30 cellular contexts compared by ENCODE assay signal in genomic region chr1:31218705-31219104, GRCh38. TPM values are rescaled to one million over a fixed set of nuclear protein-coding genes. Genes with fewer than 3 reads are reported as not detected.
DNase-seq lines count a peak whose midpoint lies in the region; FAIRE-seq and TF ChIP-seq lines count a peak whose summit lies in the region.
"Had no signal": no experiment of that assay in that cellular context is flagged by ENCODE, and none has a peak within 500 bp of the region (broad histone marks: within the 10 kb centered on the region; RNA-seq: fewer than 3 reads in every experiment).

No MANE protein-coding gene starts in this region.

- WGBS in H1 (ENCODE audit: extremely low coverage in 1 of 2, insufficient coverage in 1 of 2, insufficient read length in 1 of 2, insufficient replicate concordance in 2 of 2, low coverage in 1 of 2, low lambda C conversion rate in 2 of 2, missing lambda C conversion rate in 1 of 2), 2 experiments: 92% methylated on average over 8 of the region's 8 CpGs; no CpG with 5 or more reads in 1 of the 2 experiments

- H4K5ac ChIP-seq in H1 (ENCODE audit: insufficient read length, low read depth, low read length): no peak overlapping the region

- H3K14ac ChIP-seq in H1 (ENCODE audit: insufficient read length): no peak overlapping the region

- H3K56ac ChIP-seq in H1 (replicated peaks; ENCODE audit: insufficient read length, low read depth, low read length): no peak overlapping the region

- H2BK20ac ChIP-seq in H1 (ENCODE audit: low read length): no peak overlapping the region

- no peak overlapping the region for H2BK5ac ChIP-seq in H1 (ENCODE audit: low read depth, low read length)

- H4K91ac ChIP-seq in H1 (replicated peaks; ENCODE audit: insufficient read length, low read length): no peak overlapping the region

- H3K4ac ChIP-seq in H1 (replicated peaks; ENCODE audit: insufficient read length, low read depth, low read length): no peak overlapping the region

- H2AK5ac ChIP-seq in H1 (ENCODE audit: low read depth, low read length): no peak overlapping the region

- H3K9me3 ChIP-seq in H1 (ENCODE audit: insufficient read depth in 2 of 2, low read depth in 1 of 2, low read length in 1 of 2) (no peaks in the 10 kb centered on the region), neural cell (ENCODE audit: low read length) (no peaks in the 10 kb centered on the region), MM.1S (replicated peaks; ENCODE audit: insufficient read depth, low read length) (no peaks in the 10 kb centered on the region), uterus (no peaks in the 10 kb centered on the region)
- H3K9me3 ChIP-seq: esophagus squamous epithelium, gastroesophageal sphincter, psoas muscle, transverse colon had no signal

- TF ChIP-seq CTCF in H1 (IDR thresholded peaks at IDR 0.05; ENCODE audit: control extremely low read depth in 1 of 3, insufficient read depth in 1 of 3, low read depth in 1 of 3, low read length in 3 of 3): no peak
- no peak for TF ChIP-seq CTCF in neural cell (IDR thresholded peaks at IDR 0.05; ENCODE audit: poor library complexity, severe bottlenecking)
- TF ChIP-seq CTCF in MM.1S (IDR thresholded peaks at IDR 0.05; ENCODE audit: low read length): no peak
- TF ChIP-seq CTCF in uterus (IDR thresholded peaks at IDR 0.05): no peak

- TF ChIP-seq RAD21 in H1 (IDR thresholded peaks at IDR 0.05 in 1 of 2, conservative IDR thresholded peaks at IDR 0.05 in 1 of 2; ENCODE audit: low read depth in 2 of 2, low read length in 2 of 2): no peak
- TF ChIP-seq RAD21 in neural cell (conservative IDR thresholded peaks at IDR 0.05): no peak

- H4K20me1 ChIP-seq in H1 (replicated peaks in 1 of 2; ENCODE audit: control insufficient read depth in 1 of 2, insufficient read depth in 2 of 2, low read length in 2 of 2) (peaks cover 3 to 10% of the 10 kb centered on the region in 2 experiments), neural cell (ENCODE audit: insufficient read depth) (no peaks in the 10 kb centered on the region), MM.1S (ENCODE audit: insufficient read depth, low read length) (no peaks in the 10 kb centered on the region)

- CTCF ChIA-PET in H1 (lab: Charles Lee; ENCODE audit: partially characterized antibody): interaction anchor here (1.1 to 4.0 kb wide), 8 partner anchors 9 to 37 kb away, joined by 3 to 14 read pairs (median 4); no protein-coding TSS in a partner anchor

- TF ChIP-seq POLR2A in H1 (IDR thresholded peaks at IDR 0.05; ENCODE audit: control extremely low read depth in 1 of 2, low read depth in 2 of 2, low read length in 2 of 2): no peak
- no peak for TF ChIP-seq POLR2A in uterus (IDR thresholded peaks at IDR 0.05)

- no peaks in the 10 kb centered on the region for H3K36me3 ChIP-seq in H1 (ENCODE audit: control insufficient read depth in 2 of 4, insufficient read depth in 4 of 4, low read length in 3 of 4)
- H3K36me3 ChIP-seq in neural cell (ENCODE audit: insufficient read depth, low read length): no peaks in the 10 kb centered on the region
- H3K36me3 ChIP-seq in MM.1S (replicated peaks; ENCODE audit: insufficient read depth, low read length): no peaks in the 10 kb centered on the region
- H3K36me3 ChIP-seq in uterus: no peaks in the 10 kb centered on the region
- H3K36me3 ChIP-seq: esophagus squamous epithelium, gastroesophageal sphincter, transverse colon had no signal

- H3K79me2 ChIP-seq in H1 (ENCODE audit: control insufficient read depth in 1 of 2, insufficient read depth in 2 of 2, low read length in 2 of 2): peaks cover 0 to 3% of the 10 kb centered on the region in 2 experiments; a peak in 1 of 4 replicates
- H3K79me2 ChIP-seq in neural cell (replicated peaks; ENCODE audit: insufficient read depth, low read length): peaks cover 3% of the 10 kb centered on the region
- no peaks in the 10 kb centered on the region for H3K79me2 ChIP-seq in MM.1S (ENCODE audit: low read length)

- H3K4me2 ChIP-seq in H1 (ENCODE audit: insufficient read depth in 1 of 2, low read depth in 2 of 2, low read length in 2 of 2): no peak overlapping the region
- H3K4me2 ChIP-seq in neural cell (ENCODE audit: low read length): no peak overlapping the region
- no peak overlapping the region for H3K4me2 ChIP-seq in MM.1S (ENCODE audit: low read depth, low read length)
- H3K4me2 ChIP-seq: smooth muscle cell had no signal

- peak; percentile 25 to 29 for DNase-seq in SHP77 (lab: John Stamatoyannopoulos, UW)
- no peak for DNase-seq in SHP77 treated with DMSO at 0.1 percent for 48 hours (lab: John Stamatoyannopoulos, UW)
- DNase-seq in H1 (ENCODE audit: low read depth in 1 of 2, low spot score in 2 of 2): no peak
- DNase-seq in superior temporal gyrus (ENCODE audit: extremely low spot score): peak; percentile 84
- no peak for DNase-seq in MM.1S
- DNase-seq in HuH-7 (ENCODE audit: low spot score): no peak
- no peak for DNase-seq in uterus
- DNase-seq: 8988T; activated CD8-positive, alpha-beta memory T cell treated with anti-CD3 and anti-CD28 coated beads, Interleukin-2, amount 50 U/mL, for 4 hours; DMS79 treated with DMSO at 0.1 percent for 48 hours; effector memory CD8-positive, alpha-beta T cell; esophagus squamous epithelium; HFFc6; kidney glomerular epithelial cell; NCI-H1417 treated with DMSO at 0.1 percent for 48 hours; NCI-H524 treated with DMSO at 0.1 percent for 48 hours; psoas muscle; stimulated activated CD4-positive, alpha-beta T cell treated with anti-CD3 and anti-CD28 coated beads, Interleukin-4, amount 100 ng/mL, for 1 hour; transverse colon had no signal

- FAIRE-seq in H1 (lab: Jason Lieb, UNC): no peak
- FAIRE-seq: GM12891, GM19239 had no signal

- no peak overlapping the region for H2AFZ ChIP-seq in H1 (ENCODE audit: low read length)
- H2AFZ ChIP-seq in neural cell (ENCODE audit: low read depth, low read length): no peak overlapping the region
- H2AFZ ChIP-seq in MM.1S (ENCODE audit: low read length): no peak overlapping the region

- POLR2A ChIA-PET in H1 (lab: Charles Lee; ENCODE audit: partially characterized antibody): interaction anchor here (0.9 to 2.4 kb wide), 2 partner anchors 11 to 60 kb away, joined by 3 to 7 read pairs; no protein-coding TSS in a partner anchor

- H3K9me2 ChIP-seq in neural cell (ENCODE audit: insufficient read depth, low read length) (no peaks in the 10 kb centered on the region), MM.1S (replicated peaks; ENCODE audit: insufficient read depth, low read length) (no peaks in the 10 kb centered on the region)

- H2BK120ac ChIP-seq in H1 (replicated peaks; ENCODE audit: low read depth, low read length): no peak overlapping the region

- H3F3A ChIP-seq in neural cell (ENCODE audit: insufficient read depth, low read length, poor library complexity, severe bottlenecking) (no peaks in the 10 kb centered on the region), MM.1S (ENCODE audit: insufficient read depth, low read length) (no peaks in the 10 kb centered on the region)

- H3K9ac ChIP-seq in H1 (replicated peaks in 1 of 4; ENCODE audit: extremely low read depth in 1 of 4, low read depth in 3 of 4, low read length in 3 of 4): no peak overlapping the region; a peak in 1 of 7 replicates
- H3K9ac ChIP-seq in neural cell (ENCODE audit: low read length): no peak overlapping the region
- H3K9ac ChIP-seq in MM.1S (ENCODE audit: low read length): no peak overlapping the region

- H3K27ac ChIP-seq in H1 (ENCODE audit: low read depth, low read length) (no peak overlapping the region), neural cell (ENCODE audit: low read length) (no peak overlapping the region), MM.1S (ENCODE audit: low read length) (no peak overlapping the region), uterus (no peak overlapping the region)
- H3K27ac ChIP-seq: esophagus squamous epithelium, gastroesophageal sphincter, psoas muscle, transverse colon, VCaP had no signal

- H2BK15ac ChIP-seq in H1 (ENCODE audit: low read length): 0 out of 2 replicates have a peak overlapping the region, but pooled peaks have one; percentile 8

- no peak overlapping the region for H3K23ac ChIP-seq in H1 (ENCODE audit: insufficient read length)

- H3K23me2 ChIP-seq in H1 (ENCODE audit: low read depth, low read length): no peaks in the 10 kb centered on the region

- no peak for TF ChIP-seq EP300 in H1 (IDR thresholded peaks at IDR 0.05; ENCODE audit: borderline replicate concordance in 1 of 2, low read depth in 2 of 2, low read length in 2 of 2)
- peak; percentile 30 for TF ChIP-seq EP300 in neural cell (conservative IDR thresholded peaks at IDR 0.05; ENCODE audit: poor library complexity, severe bottlenecking)

- H3K4me1 ChIP-seq in H1 (replicated peaks in 1 of 4; ENCODE audit: control insufficient read depth in 3 of 4, insufficient read depth in 4 of 4, low read length in 3 of 4) (peaks cover 0 to 9% (median 4%) of the 10 kb centered on the region in 4 experiments; a peak in 6 of 7 replicates), MM.1S (ENCODE audit: low read length) (no peaks in the 10 kb centered on the region), uterus (peaks cover 0 to 8% of the 10 kb centered on the region in 2 donors)

- no peak overlapping the region for H2BK12ac ChIP-seq in H1 (ENCODE audit: low read depth, low read length)

- peak overlapping the region; percentile 39; the same call in 1 of the 2 replicates for H4K8ac ChIP-seq in H1 (ENCODE audit: extremely low read depth, insufficient read depth, low read length)

- H3K18ac ChIP-seq in H1 (ENCODE audit: extremely low read depth, low read length): no peak overlapping the region

- intact Hi-C loops in uterus (cut with DNase I; ENCODE audit: low total_unique reads): no loop called here

- peaks cover 8% of the 10 kb centered on the region; the same call in 1 of the 2 replicates for H3K79me1 ChIP-seq in H1 (ENCODE audit: low read depth, low read length)

- H3K27me3 ChIP-seq in H1 (replicated peaks in 1 of 4; ENCODE audit: control insufficient read depth in 3 of 4, extremely low read depth in 1 of 4, insufficient read depth in 3 of 4, low read length in 3 of 4) (no peaks in the 10 kb centered on the region), neural cell (ENCODE audit: insufficient read depth, low read depth, low read length) (no peaks in the 10 kb centered on the region), MM.1S (replicated peaks; ENCODE audit: insufficient read depth, low read length) (peaks cover 1% of the 10 kb centered on the region; the same call in 1 of the 2 replicates), uterus (no peaks in the 10 kb centered on the region)
- H3K27me3 ChIP-seq: transverse colon had no signal

- H3K4me3 ChIP-seq in H1 (ENCODE audit: extremely low read depth in 1 of 4, insufficient read depth in 2 of 4, low read depth in 3 of 4, low read length in 4 of 4) (no peak overlapping the region), neural cell (ENCODE audit: low read length) (no peak overlapping the region), MM.1S (ENCODE audit: low read length) (no peak overlapping the region), uterus (no peak overlapping the region)
- H3K4me3 ChIP-seq: esophagus squamous epithelium, gastroesophageal sphincter, psoas muscle, smooth muscle cell, transverse colon had no signal

RNA-seq across cellular contexts. Expression of gene NKAIN1, which starts 21.0 kb away (rescaled TPM):
- 59.1 and 59.3 TPM in 2 replicates for total RNA-seq in H1 (2021; fragmentation: NEBNext Ultra II Directional; extraction: Animal tissue kit (Norgen Biotek cat#: 25700))
- polyA plus RNA-seq in H1 (2011; rRNA removed) (66.9 and 117 TPM in 2 replicates), neural cell (33.4 and 55.3 TPM in 2 replicates)
- polyA plus RNA-seq in H1 (2011; cell fraction: cytosol; rRNA removed): 40.4 TPM
- polyA plus RNA-seq in H1 (2011; cell fraction: nucleus; rRNA removed): 79.6 TPM
- polyA plus RNA-seq in H1 (2012, experiment 1 of 2): 45.8 to 59.1 TPM (median 49.2 TPM) in 4 replicates
- polyA plus RNA-seq in H1 (2012, experiment 2 of 2): 63.2 TPM
- 38.8 TPM for polyA plus RNA-seq in H1 (2013, experiment 1 of 2)
- 46.7 TPM for polyA plus RNA-seq in H1 (2013, experiment 2 of 2)
- 152 and 153 TPM in 2 replicates for polyA minus RNA-seq in H1 (2011; rRNA and poly(A)+ RNA removed)
- polyA minus RNA-seq in H1 (2011; cell fraction: cytosol; rRNA and poly(A)+ RNA removed): 35.4 TPM
- polyA minus RNA-seq in H1 (2011; cell fraction: nucleus; rRNA and poly(A)+ RNA removed): 17.1 TPM
- polyA minus RNA-seq in neural cell: 52.8 and 54.5 TPM in 2 replicates
- under 1 TPM in 1 of 4 donors, not detected in 3; 0.55 TPM for total RNA-seq in uterus
- total RNA-seq: activated T-helper 17 cell treated with anti-CD3 and anti-CD28 coated beads, Interleukin-2, amount 50 U/mL, for 72 hours; gastroesophageal sphincter; HFFc6; MCF 10A; mesenteric fat pad; natural killer cell treated with Interleukin-12 subunit alpha and Interleukin-12 subunit beta and Interleukin-15 and Interleukin-18, amount 100 ng/mL, for 72 hours; smooth muscle cell; transverse colon had no signal
- polyA plus RNA-seq: IgD-negative memory B cell had no signal

Comparison
In these comparisons a context has a peak if more than half of its experiments do, and no peak if none do; other contexts are left out.
1. DNase-seq: peak in SHP77 (2 of 2) and superior temporal gyrus (single experiment); none in SHP77 treated with DMSO at 0.1 percent for 48 hours (single experiment), H1 (0 of 2), MM.1S (single experiment), HuH-7 (single experiment) and uterus (0 of 2).
2. RNA of gene NKAIN1, which starts 21.0 kb away (total RNA-seq): 59.1 to 59.3 TPM in H1; 0.55 TPM in uterus; every median in the first group is over 10 times any median in the second.